Comparison of ENCODE assay signal across 1 cellular context in the genomic region with DNA sequence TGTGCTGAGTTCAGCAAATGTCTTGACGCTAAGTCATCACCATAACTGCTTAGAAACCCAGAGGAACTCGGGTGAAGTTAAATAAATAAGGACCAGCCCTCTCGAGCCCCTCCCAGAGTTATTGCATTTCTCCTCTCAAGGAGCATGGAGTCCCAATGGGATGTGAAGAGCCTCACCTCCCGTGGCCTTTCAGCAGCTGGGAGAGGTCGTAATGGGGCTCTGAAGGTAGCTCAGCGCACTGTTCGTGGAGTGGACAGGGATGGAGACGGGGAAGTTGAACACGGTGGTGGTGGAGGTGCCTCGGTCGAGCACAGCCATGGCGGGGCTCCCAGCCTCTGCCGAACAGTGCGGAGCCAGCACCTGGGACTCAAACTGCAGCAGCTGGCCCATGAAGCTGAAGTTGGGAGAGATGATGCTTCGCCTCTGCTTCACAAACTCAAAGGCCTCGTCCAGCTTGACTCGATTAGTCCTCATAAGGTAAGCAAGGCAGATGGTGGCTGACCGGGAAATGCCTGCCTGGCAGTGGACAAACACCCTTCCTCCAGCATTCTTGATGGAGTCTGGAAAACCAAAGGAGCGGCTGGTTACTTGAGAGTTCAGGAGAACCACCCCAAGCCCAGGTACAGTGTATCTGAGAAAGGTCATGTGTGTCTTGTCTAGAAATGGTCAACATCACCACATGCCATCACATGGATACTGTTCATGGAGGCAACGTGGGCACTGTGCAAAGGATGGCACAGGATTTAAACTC.
TF ChIP-seq lines count a peak whose summit lies in the region.

No MANE protein-coding gene starts in this region.

TF ChIP-seq in HCT116, 20 proteins besides CTCF, POLR2A, EP300 and RAD21 (continued from another document):
- TF ChIP-seq YY1 (IDR thresholded peaks at IDR 0.05; ENCODE audit: extremely low read depth, insufficient replicate concordance, low read depth, low read length) = no peak
